Comparison of ENCODE assay signal across 26 cellular contexts in the genomic region with DNA sequence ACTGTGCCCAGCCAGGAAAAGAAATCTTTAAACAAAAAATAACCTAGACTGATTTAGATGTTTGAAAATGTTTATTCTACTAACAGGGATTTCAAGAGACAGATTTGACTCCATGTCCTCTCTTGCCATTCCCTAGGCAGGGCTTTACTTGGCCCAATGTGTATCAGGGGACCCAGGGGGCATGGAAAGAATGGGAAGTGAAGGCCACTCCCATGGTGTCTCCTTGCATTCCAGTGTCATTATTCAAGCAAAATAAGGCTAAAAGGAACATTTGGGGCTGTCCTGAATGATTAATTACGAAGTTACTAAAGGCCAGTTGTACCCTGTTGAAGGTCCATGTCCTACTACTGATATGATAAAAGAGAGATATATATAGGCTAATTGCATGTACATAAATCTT.
DNase-seq lines count a peak whose midpoint lies in the region; ATAC-seq and TF ChIP-seq lines count a peak whose summit lies in the region.
"Had no signal": no experiment of that assay in that cellular context is flagged by ENCODE, and none has a peak within 500 bp of the region (broad histone marks: within the 10 kb centered on the region; RNA-seq: fewer than 3 reads in every experiment).

No MANE protein-coding gene starts in this region.

- DNase-seq in A172 (ENCODE audit: low spot score) (peak; percentile 41), LoVo (ENCODE audit: low spot score) (peak; percentile 57), fibroblast of mammary gland (ENCODE audit: low read depth) (peak; percentile 4), SK-N-SH (no peak), ovary (no peak), KBM-7 (no peak)
- DNase-seq: activated CD4-positive, alpha-beta T cell treated with anti-CD3 and anti-CD28 coated beads, Interleukin-2, amount 10 ng/mL, durations not matched to agents 24 days and 14 days; activated naive CD4-positive, alpha-beta T cell treated with Interleukin-2 at 50 U/mL for 16 hours; activated T-cell treated with anti-CD3 and anti-CD28 coated beads, Interleukin-2, amount 50 U/mL, for 48 hours; CD8-positive, alpha-beta memory T cell; DMS153; GF-D8; Kasumi-1; NCI-H1092 treated with DMSO at 0.1 percent for 48 hours; NCI-H187 treated with DMSO at 0.1 percent for 48 hours; NCI-H526; RPMI8226; stimulated activated CD4-positive, alpha-beta T cell treated with anti-CD3 and anti-CD28 coated beads, Interleukin-15, amount 100 ng/mL, for 24 hours; stimulated activated naive CD8-positive, alpha-beta T cell treated with anti-CD3 and anti-CD28 coated beads, Interleukin-15, Interleukin-2, amounts not matched to agents 100 U/mL and 50 U/mL, for 24 hours; T-helper 2 cell; trophoblast cell had no signal

- H2AFZ ChIP-seq in SK-N-SH (ENCODE audit: low read depth), result no peak overlapping the region

- H3K4me3 Mint-ChIP-seq in nephron, result peak overlapping the region in 1 of 3 experiments; percentile 13
- H3K4me3 Mint-ChIP-seq: activated CD4-positive, alpha-beta T cell treated with anti-CD3 and anti-CD28 coated beads, Interleukin-2, amount 10 ng/mL, durations not matched to agents 24 days and 14 days had no signal

- H3K4me1 ChIP-seq in SK-N-SH (ENCODE audit: control insufficient read depth in 1 of 2, insufficient read depth in 2 of 2, low read depth in 1 of 2, low read length in 1 of 2) (peaks cover 0 to 4% of the 10 kb centered on the region in 2 experiments; a peak in 1 of 4 replicates), ovary (ENCODE audit: insufficient read depth) (no peaks in the 10 kb centered on the region)

- H3K4me2 ChIP-seq in SK-N-SH, result no peak overlapping the region

- no peak overlapping the region for H3K27ac ChIP-seq in SK-N-SH (ENCODE audit: low read depth in 2 of 2, low read length in 1 of 2)
- H3K27ac ChIP-seq in ovary, result no peak overlapping the region
- H3K27ac ChIP-seq: SK-N-MC had no signal

- no peaks in the 10 kb centered on the region for H3K9me2 ChIP-seq in SK-N-SH

- peak overlapping the region; percentile 49 to 77 (median 73) for H3K27ac Mint-ChIP-seq in nephron
- H3K27ac Mint-ChIP-seq: activated CD4-positive, alpha-beta T cell treated with anti-CD3 and anti-CD28 coated beads, Interleukin-2, amount 10 ng/mL, durations not matched to agents 24 days and 14 days had no signal

- TF ChIP-seq EP300 in SK-N-SH (IDR thresholded peaks at IDR 0.05; ENCODE audit: borderline replicate concordance in 1 of 2, low read depth in 1 of 2, low read length in 1 of 2), result no peak
- no peak for TF ChIP-seq EP300 in ovary (IDR thresholded peaks at IDR 0.05)

- H3K36me3 ChIP-seq in SK-N-SH (replicated peaks in 1 of 2; ENCODE audit: control insufficient read depth in 1 of 2, insufficient read depth in 2 of 2, low read length in 1 of 2), result no peaks in the 10 kb centered on the region
- H3K36me3 ChIP-seq in ovary, result no peaks in the 10 kb centered on the region

- no peaks in the 10 kb centered on the region for H3K27me3 Mint-ChIP-seq in nephron (ENCODE audit: low read depth)
- H3K27me3 Mint-ChIP-seq: activated CD4-positive, alpha-beta T cell treated with anti-CD3 and anti-CD28 coated beads, Interleukin-2, amount 10 ng/mL, durations not matched to agents 24 days and 14 days; CD8-positive, alpha-beta memory T cell had no signal

- no peak for TF ChIP-seq POLR2A in ovary (IDR thresholded peaks at IDR 0.05)

- TF ChIP-seq RAD21 in SK-N-SH (IDR thresholded peaks at IDR 0.05; ENCODE audit: low read length), result no peak

- no peak overlapping the region for H3K4me3 ChIP-seq in fibroblast of mammary gland (ENCODE audit: control insufficient read depth, low read depth, low read length)
- no peak overlapping the region for H3K4me3 ChIP-seq in SK-N-SH (ENCODE audit: low read depth in 2 of 2, low read length in 1 of 2)
- H3K4me3 ChIP-seq in ovary, result no peak overlapping the region
- H3K4me3 ChIP-seq: coronary artery, SK-N-MC had no signal

- H3K9ac ChIP-seq in SK-N-SH, result no peak overlapping the region

- H3K9me3 Mint-ChIP-seq in nephron, result no peaks in the 10 kb centered on the region

- CTCF ChIA-PET in SK-N-SH (lab: Yijun Ruan, JAX), result no interaction called here

- no peaks in the 10 kb centered on the region for H3K36me3 Mint-ChIP-seq in nephron (ENCODE audit: low read depth)

- in situ Hi-C loops in KBM-7 (cut with MboI; ENCODE audit: low pct_unique_long_range_greater_than_20kb, low sequenced_read_pairs), result no loop called here

- WGBS in SK-N-SH (ENCODE audit: low lambda C conversion rate), result 14% methylated on average over 1 of the region's 1 CpG
- 64 to 79% (median 65%) methylated on average over 1 of the region's 1 CpG for WGBS in ovary, 3 donors

- no peak for ATAC-seq in HG02938 (IDR thresholded peaks at IDR 0.05; ENCODE audit: unreplicated experiment)
- ATAC-seq: sciatic nerve; stimulated activated naive CD8-positive, alpha-beta T cell treated with anti-CD3 and anti-CD28 coated beads, Interleukin-15, Interleukin-2, amounts not matched to agents 100 U/mL and 50 U/mL, for 24 hours had no signal

- TF ChIP-seq CTCF in fibroblast of mammary gland (conservative IDR thresholded peaks at IDR 0.05; ENCODE audit: control insufficient read depth, insufficient read depth, low read depth, low read length) (no peak), nephron (IDR thresholded peaks at IDR 0.05; ENCODE audit: unreplicated experiment in 3 of 3) (no peak), SK-N-SH (IDR thresholded peaks at IDR 0.05) (no peak), ovary (IDR thresholded peaks at IDR 0.05) (no peak)

- no peaks in the 10 kb centered on the region for H3K27me3 ChIP-seq in SK-N-SH (ENCODE audit: insufficient read depth)
- no peaks in the 10 kb centered on the region for H3K27me3 ChIP-seq in ovary

- H4K20me1 ChIP-seq in SK-N-SH (ENCODE audit: insufficient read depth), result no peaks in the 10 kb centered on the region

- H3K79me2 ChIP-seq in SK-N-SH (ENCODE audit: insufficient read depth), result no peaks in the 10 kb centered on the region

- POLR2A ChIA-PET in SK-N-SH (lab: Yijun Ruan, JAX), result no interaction called here

- intact Hi-C loops in ovary (cut with DNase I), result no loop called here

- peaks cover 43% of the 10 kb centered on the region for H3K4me1 Mint-ChIP-seq in nephron

- H3F3A ChIP-seq in SK-N-SH (replicated peaks; ENCODE audit: insufficient read depth), result no peaks in the 10 kb centered on the region

- H3K9me3 ChIP-seq in SK-N-SH (no peaks in the 10 kb centered on the region), ovary (no peaks in the 10 kb centered on the region)

TF ChIP-seq in SK-N-SH, 30 proteins besides CTCF, POLR2A, EP300 and RAD21:
- TF ChIP-seq, protein P1, sequence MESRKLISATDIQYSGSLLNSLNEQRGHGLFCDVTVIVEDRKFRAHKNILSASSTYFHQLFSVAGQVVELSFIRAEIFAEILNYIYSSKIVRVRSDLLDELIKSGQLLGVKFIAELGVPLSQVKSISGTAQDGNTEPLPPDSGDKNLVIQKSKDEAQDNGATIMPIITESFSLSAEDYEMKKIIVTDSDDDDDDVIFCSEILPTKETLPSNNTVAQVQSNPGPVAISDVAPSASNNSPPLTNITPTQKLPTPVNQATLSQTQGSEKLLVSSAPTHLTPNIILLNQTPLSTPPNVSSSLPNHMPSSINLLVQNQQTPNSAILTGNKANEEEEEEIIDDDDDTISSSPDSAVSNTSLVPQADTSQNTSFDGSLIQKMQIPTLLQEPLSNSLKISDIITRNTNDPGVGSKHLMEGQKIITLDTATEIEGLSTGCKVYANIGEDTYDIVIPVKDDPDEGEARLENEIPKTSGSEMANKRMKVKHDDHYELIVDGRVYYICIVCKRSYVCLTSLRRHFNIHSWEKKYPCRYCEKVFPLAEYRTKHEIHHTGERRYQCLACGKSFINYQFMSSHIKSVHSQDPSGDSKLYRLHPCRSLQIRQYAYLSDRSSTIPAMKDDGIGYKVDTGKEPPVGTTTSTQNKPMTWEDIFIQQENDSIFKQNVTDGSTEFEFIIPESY (IDR thresholded peaks at IDR 0.05; ENCODE audit: borderline replicate concordance, low read depth), result no peak
- TF ChIP-seq, protein P2, sequence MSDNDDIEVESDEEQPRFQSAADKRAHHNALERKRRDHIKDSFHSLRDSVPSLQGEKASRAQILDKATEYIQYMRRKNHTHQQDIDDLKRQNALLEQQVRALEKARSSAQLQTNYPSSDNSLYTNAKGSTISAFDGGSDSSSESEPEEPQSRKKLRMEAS (IDR thresholded peaks at IDR 0.05; ENCODE audit: low read depth), result no peak
- no peak for TF ChIP-seq YY1 (IDR thresholded peaks at IDR 0.05; ENCODE audit: low read depth)
- no peak for TF ChIP-seq JUND (IDR thresholded peaks at IDR 0.05)
- TF ChIP-seq TEAD4 (IDR thresholded peaks at IDR 0.05; ENCODE audit: borderline replicate concordance, insufficient read depth), result no peak
- no peak for TF ChIP-seq SIN3A (IDR thresholded peaks at IDR 0.05; ENCODE audit: borderline replicate concordance, low read depth, low read length)
- no peak for TF ChIP-seq MEF2A (IDR thresholded peaks at IDR 0.05; ENCODE audit: borderline replicate concordance, low read depth)
- no peak for TF ChIP-seq TAF1 (IDR thresholded peaks at IDR 0.05; ENCODE audit: borderline replicate concordance, low read depth, low read length)
- TF ChIP-seq FOXJ3 (CRISPR knock-in tag; IDR thresholded peaks at IDR 0.05), result no peak
- no peak for TF ChIP-seq RFX5 (IDR thresholded peaks at IDR 0.05; ENCODE audit: low read length)
- no peak for TF ChIP-seq POLR2AphosphoS5 (IDR thresholded peaks at IDR 0.05; ENCODE audit: low read depth, low read length)
- TF ChIP-seq NFIC (IDR thresholded peaks at IDR 0.05; ENCODE audit: borderline replicate concordance), result no peak
- TF ChIP-seq, protein P3, sequence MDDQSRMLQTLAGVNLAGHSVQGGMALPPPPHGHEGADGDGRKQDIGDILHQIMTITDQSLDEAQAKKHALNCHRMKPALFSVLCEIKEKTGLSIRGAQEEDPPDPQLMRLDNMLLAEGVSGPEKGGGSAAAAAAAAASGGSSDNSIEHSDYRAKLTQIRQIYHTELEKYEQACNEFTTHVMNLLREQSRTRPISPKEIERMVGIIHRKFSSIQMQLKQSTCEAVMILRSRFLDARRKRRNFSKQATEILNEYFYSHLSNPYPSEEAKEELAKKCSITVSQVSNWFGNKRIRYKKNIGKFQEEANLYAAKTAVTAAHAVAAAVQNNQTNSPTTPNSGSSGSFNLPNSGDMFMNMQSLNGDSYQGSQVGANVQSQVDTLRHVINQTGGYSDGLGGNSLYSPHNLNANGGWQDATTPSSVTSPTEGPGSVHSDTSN (IDR thresholded peaks at IDR 0.05), result no peak
- TF ChIP-seq NRF1 (IDR thresholded peaks at IDR 0.05; ENCODE audit: low read depth, low read length), result no peak
- TF ChIP-seq CHD2 (IDR thresholded peaks at IDR 0.05; ENCODE audit: low read length, partially characterized antibody), result no peak

Comparison
In these comparisons a context has a peak if more than half of its experiments do, and no peak if none do; other contexts are left out.
1. DNase-seq: peak in A172 (single experiment), LoVo (single experiment) and fibroblast of mammary gland (single experiment); none in SK-N-SH (single experiment), ovary (0 of 5) and KBM-7 (single experiment).